In the genomic region with DNA sequence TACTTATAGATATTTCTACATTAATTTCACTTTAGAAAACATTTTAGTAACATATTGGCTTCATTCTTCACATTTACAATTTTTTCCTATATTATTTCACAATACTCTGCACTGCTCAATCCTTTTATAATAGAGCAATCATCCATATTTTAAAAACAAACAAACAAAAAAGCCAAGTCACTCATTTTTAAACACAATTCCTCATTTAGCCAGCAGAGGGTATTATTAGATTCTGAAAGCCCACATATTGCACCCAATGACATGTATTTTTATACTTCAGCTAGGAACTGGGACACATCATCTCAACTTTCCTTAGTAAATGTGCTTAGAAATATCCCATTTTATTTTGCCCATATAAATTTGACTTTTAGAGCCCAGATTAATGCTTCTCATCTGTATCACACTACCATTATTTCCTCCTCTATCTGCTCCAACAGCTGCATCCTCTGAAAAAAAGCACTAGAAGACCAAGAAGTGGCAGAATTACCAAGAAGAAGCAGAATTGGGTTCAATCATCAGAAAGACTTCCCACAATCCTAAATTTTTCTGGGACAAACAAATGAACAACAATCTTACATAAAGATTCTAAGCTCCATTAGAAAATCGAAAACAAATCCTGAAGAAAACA, we compare ENCODE assay signal across 8 cellular contexts. TPM values are rescaled to one million over a fixed set of nuclear protein-coding genes. Genes with fewer than 3 reads are reported as not detected.
DNase-seq lines count a peak whose midpoint lies in the region; ATAC-seq and TF ChIP-seq lines count a peak whose summit lies in the region.

No MANE protein-coding gene starts in this region.

- no peaks in the 10 kb centered on the region for H3K9me3 ChIP-seq in PC-9 (ENCODE audit: insufficient read depth, low read depth)
- H3K9me3 ChIP-seq in fibroblast of lung (ENCODE audit: control insufficient read depth, insufficient read depth, low read depth, low read length) = no peaks in the 10 kb centered on the region

- no peak overlapping the region for H3K27ac ChIP-seq in PC-9
- H3K27ac ChIP-seq in fibroblast of lung (ENCODE audit: insufficient read depth, low read length) = no peak overlapping the region

- H3K4me3 ChIP-seq in PC-9 = no peak overlapping the region
- no peak overlapping the region for H3K4me3 ChIP-seq in fibroblast of lung (replicated peaks in 1 of 4; ENCODE audit: control extremely low read depth in 1 of 4, insufficient read depth in 1 of 4, low read depth in 3 of 4, low read length in 4 of 4)

- CTCF ChIA-PET in PC-9 (lab: Charles Lee) = interaction anchor here (0.6 kb wide), 1 partner anchor 112 kb away, joined by 3 read pairs; no protein-coding TSS in a partner anchor

- POLR2A ChIA-PET in PC-9 (lab: Charles Lee; ENCODE audit: unreplicated experiment) = no interaction called here

- H3K4me1 ChIP-seq in PC-9 (replicated peaks; ENCODE audit: insufficient read depth) (no peaks in the 10 kb centered on the region), fibroblast of lung (ENCODE audit: control insufficient read depth, extremely low read depth, insufficient read depth, low read length) (no peaks in the 10 kb centered on the region)

- H3K9ac ChIP-seq in fibroblast of lung (ENCODE audit: insufficient read depth, low read length) = no peak overlapping the region

- H4K20me1 ChIP-seq in PC-9 (ENCODE audit: insufficient read depth) = no peaks in the 10 kb centered on the region
- H4K20me1 ChIP-seq in fibroblast of lung (ENCODE audit: control insufficient read depth, extremely low read depth, insufficient read depth, low read length) = no peaks in the 10 kb centered on the region

- DNase-seq in ACHN (peak; percentile 55), PC-9 (no peak), fibroblast of lung (ENCODE audit: low read depth in 2 of 2) (peak; percentile 11 to 53), pons (ENCODE audit: low spot score) (peak; percentile 92), HuH-7 (ENCODE audit: low spot score) (no peak), NCI-H187 (lab: John Stamatoyannopoulos, UW) (no peak)
- DNase-seq in effector CD4-positive, alpha-beta T cell = no peak

- H3K4me2 ChIP-seq in PC-9 (no peak overlapping the region), fibroblast of lung (ENCODE audit: extremely low read depth, insufficient read depth, low read length) (no peak overlapping the region)

- ATAC-seq in GM18519 (IDR thresholded peaks at IDR 0.05; ENCODE audit: low FRiP score, unreplicated experiment) = peak; percentile 40

- TF ChIP-seq CTCF in PC-9 (conservative IDR thresholded peaks at IDR 0.05) = peak; percentile 74
- TF ChIP-seq CTCF in fibroblast of lung (conservative IDR thresholded peaks at IDR 0.05 in 1 of 2, IDR thresholded peaks at IDR 0.05 in 1 of 2; ENCODE audit: low read depth in 1 of 2, low read length in 2 of 2) = peak; percentile 28 to 52

- no TSS peak for BruUV-seq in PC-9 (replicated peaks; lab: Mats Ljungman, UMichigan)

- H3K27me3 ChIP-seq in PC-9 (ENCODE audit: insufficient read depth, low read depth) (no peaks in the 10 kb centered on the region), fibroblast of lung (ENCODE audit: control insufficient read depth, insufficient read depth, low read length) (no peaks in the 10 kb centered on the region)

- H2AFZ ChIP-seq in PC-9 (no peak overlapping the region), fibroblast of lung (ENCODE audit: low read length) (no peak overlapping the region)

- H3F3A ChIP-seq in PC-9 (ENCODE audit: insufficient read depth, low read depth) = no peaks in the 10 kb centered on the region

- H3K9me2 ChIP-seq in PC-9 (ENCODE audit: insufficient read depth) = peaks cover 4% of the 10 kb centered on the region; the same call in 1 of the 2 replicates

- in situ Hi-C loops in ACHN (cut with HindIII; ENCODE audit: low pct_ligation_motif_present, low pct_unique_long_range_greater_than_20kb, low sequenced_read_pairs) = loop anchor here (25.0 kb wide), 1 partner anchor 121 kb away; no protein-coding TSS in a partner anchor

- intact Hi-C loops in PC-9 (cut with micrococcal nuclease; ENCODE audit: unreplicated experiment) = loop anchor here (1.0 to 5.0 kb wide), 2 partner anchors 114 to 636 kb away; no protein-coding TSS in a partner anchor

- no peaks in the 10 kb centered on the region for H3K36me3 ChIP-seq in PC-9 (ENCODE audit: low read depth)
- H3K36me3 ChIP-seq in fibroblast of lung (ENCODE audit: control insufficient read depth, insufficient read depth, low read length) = no peaks in the 10 kb centered on the region

- H3K79me2 ChIP-seq in PC-9 (ENCODE audit: low read depth) = no peaks in the 10 kb centered on the region
- no peaks in the 10 kb centered on the region for H3K79me2 ChIP-seq in fibroblast of lung (ENCODE audit: control insufficient read depth, insufficient read depth, low read length)

RNA-seq across cellular contexts. Expression of gene CTNNA3, which starts 29.5 kb away (rescaled TPM):
- total RNA-seq in PC-9 (2021) = not detected in 2 replicates
- total RNA-seq in fibroblast of lung = under 0.01 TPM in 1 of 2 replicates, not detected in the other
- polyA plus RNA-seq in fibroblast of lung = not detected in 2 replicates
- 0.01 TPM in 1 of 2 replicates, not detected in the other for polyA plus RNA-seq in fibroblast of lung (2012)
- not detected in 2 replicates for polyA minus RNA-seq in fibroblast of lung (ENCODE audit: low replicate concordance)

Comparison
In these comparisons a context has a peak if more than half of its experiments do, and no peak if none do; other contexts are left out.
1. DNase-seq: peak in ACHN (single experiment), fibroblast of lung (2 of 2) and pons (single experiment); none in PC-9 (0 of 2), HuH-7 (single experiment), NCI-H187 (0 of 2) and effector CD4-positive, alpha-beta T cell (single experiment).